Comparison of ENCODE assay signal across 8 cellular contexts in genomic region chr2:239401450-239402227, GRCh38. TPM values are rescaled to one million over a fixed set of nuclear protein-coding genes. Genes with fewer than 3 reads are reported as not detected.
DNase-seq lines count a peak whose midpoint lies in the region; ATAC-seq and TF ChIP-seq lines count a peak whose summit lies in the region.

No MANE protein-coding gene starts in this region.

- H2AFZ ChIP-seq in OCI-LY7 (ENCODE audit: low read length), result peak overlapping the region; percentile 65

- H3K9me3 ChIP-seq in OCI-LY7 (ENCODE audit: low read length) (no peaks in the 10 kb centered on the region), esophagus muscularis mucosa (no peaks in the 10 kb centered on the region)

- H3K27me3 Mint-ChIP-seq in IgD-negative memory B cell, result no peaks in the 10 kb centered on the region
- H3K27me3 Mint-ChIP-seq in activated T-cell treated with anti-CD3 and anti-CD28 coated beads, Interleukin-2, amount 50 U/mL, for 4 hours (ENCODE audit: low read depth), result no peaks in the 10 kb centered on the region

- peak overlapping the region; percentile 77 for H3K4me2 ChIP-seq in OCI-LY7 (ENCODE audit: low read length)

- peaks cover 14 to 19% (median 17%) of the 10 kb centered on the region in 3 donors for H3K4me1 Mint-ChIP-seq in IgD-negative memory B cell
- H3K4me1 Mint-ChIP-seq in activated T-cell treated with anti-CD3 and anti-CD28 coated beads, Interleukin-2, amount 50 U/mL, for 4 hours (ENCODE audit: low read depth), result peaks cover 44% of the 10 kb centered on the region

- DNase-seq in DMS79 treated with DMSO at 0.1 percent for 48 hours (lab: John Stamatoyannopoulos, UW), result peak; percentile 89
- DNase-seq in OCI-LY7 (ENCODE audit: low spot score), result peak; percentile 96
- DNase-seq in activated T-cell treated with anti-CD3 and anti-CD28 coated beads, Interleukin-2, amount 50 U/mL, for 4 hours, result peak; percentile 91
- DNase-seq in esophagus muscularis mucosa (ENCODE audit: extremely low spot score), result peak; percentile 98
- DNase-seq in myocyte (ENCODE audit: low read depth), result peak; percentile 96
- peak; percentile 81 for DNase-seq in stimulated activated CD8-positive, alpha-beta memory T cell treated with anti-CD3 and anti-CD28 coated beads, Interleukin-7, amount 100 ng/mL, for 24 hours (ENCODE audit: low read depth)

- no peaks in the 10 kb centered on the region for H3K36me3 ChIP-seq in OCI-LY7 (ENCODE audit: insufficient read depth, low read length)
- no peaks in the 10 kb centered on the region for H3K36me3 ChIP-seq in esophagus muscularis mucosa

- TF ChIP-seq CTCF in OCI-LY7 (conservative IDR thresholded peaks at IDR 0.05; ENCODE audit: low read length) (peak; percentile 23), esophagus muscularis mucosa (IDR thresholded peaks at IDR 0.05) (peak in 2 of 3 experiments; percentile 17)

- intact Hi-C loops in OCI-LY7 (cut with micrococcal nuclease; ENCODE audit: unreplicated experiment), result loop anchor here (2.0 to 5.0 kb wide), 2 partner anchors 135 to 1186 kb away; partner anchors contain the start of gene CAPN10
- intact Hi-C loops in esophagus muscularis mucosa (cut with DNase I), result loop anchor here (10.0 kb wide), 1 partner anchor 483 kb away; no protein-coding TSS in a partner anchor

- peaks cover 0 to 3% (median 1%) of the 10 kb centered on the region in 3 donors for H3K9me3 Mint-ChIP-seq in IgD-negative memory B cell
- no peaks in the 10 kb centered on the region for H3K9me3 Mint-ChIP-seq in activated T-cell treated with anti-CD3 and anti-CD28 coated beads, Interleukin-2, amount 50 U/mL, for 4 hours

- peak; percentile 56 for ATAC-seq in GM21619 (IDR thresholded peaks at IDR 0.05; ENCODE audit: unreplicated experiment)
- peak; percentile 61 for ATAC-seq in activated T-cell treated with anti-CD3 and anti-CD28 coated beads, Interleukin-2, amount 50 U/mL, for 4 hours

- 0% methylated on average over 21 of the region's 86 CpGs for WGBS in esophagus muscularis mucosa

- TSS peak; percentile 94 for BruUV-seq in OCI-LY7 (replicated peaks; lab: Mats Ljungman, UMichigan)

- peaks cover 22% of the 10 kb centered on the region; the same call in 1 of the 2 replicates for H4K20me1 ChIP-seq in OCI-LY7 (ENCODE audit: insufficient read depth, low read length)

- H3K4me3 ChIP-seq in OCI-LY7 (ENCODE audit: low read depth, low read length, poor library complexity, severe bottlenecking), result peak overlapping the region; percentile 68
- H3K4me3 ChIP-seq in esophagus muscularis mucosa, result peak overlapping the region; percentile 57 to 86 (median 76)

- peak; percentile 97 for TF ChIP-seq POLR2A in esophagus muscularis mucosa (IDR thresholded peaks at IDR 0.05; ENCODE audit: low read depth)

- H3K27ac ChIP-seq in OCI-LY7 (ENCODE audit: low read depth, low read length, poor library complexity, severe bottlenecking), result peak overlapping the region; percentile 54
- peak overlapping the region; percentile 97 to 100 (median 100) for H3K27ac ChIP-seq in esophagus muscularis mucosa (replicated peaks in 1 of 4)

- peak overlapping the region; percentile 93 to 98 (median 96) for H3K4me3 Mint-ChIP-seq in IgD-negative memory B cell
- peak overlapping the region; percentile 89 for H3K4me3 Mint-ChIP-seq in activated T-cell treated with anti-CD3 and anti-CD28 coated beads, Interleukin-2, amount 50 U/mL, for 4 hours

- no peaks in the 10 kb centered on the region for H3K36me3 Mint-ChIP-seq in IgD-negative memory B cell
- H3K36me3 Mint-ChIP-seq in activated T-cell treated with anti-CD3 and anti-CD28 coated beads, Interleukin-2, amount 50 U/mL, for 4 hours (ENCODE audit: insufficient read depth), result no peaks in the 10 kb centered on the region

- CTCF ChIA-PET in OCI-LY7 (lab: Charles Lee; ENCODE audit: unreplicated experiment), result interaction anchor here (0.7 kb wide), 1 partner anchor 135 kb away, joined by 3 read pairs; no protein-coding TSS in a partner anchor

- H3K4me1 ChIP-seq in OCI-LY7 (ENCODE audit: insufficient read depth, low read length, poor library complexity, severe bottlenecking) (peaks cover 19% of the 10 kb centered on the region), esophagus muscularis mucosa (peaks cover 28 to 44% (median 39%) of the 10 kb centered on the region in 4 donors)

- POLR2A ChIA-PET in OCI-LY7 (lab: Charles Lee), result interaction anchor here (0.6 to 1.0 kb wide), 2 partner anchors 21 to 444 kb away, joined by 4 read pairs; no protein-coding TSS in a partner anchor

- no peaks in the 10 kb centered on the region for H3K9me2 ChIP-seq in OCI-LY7 (ENCODE audit: insufficient read depth, low read length)

- H3K27ac Mint-ChIP-seq in IgD-negative memory B cell, result peak overlapping the region; percentile 99 to 100 (median 99)

- TF ChIP-seq EP300 in esophagus muscularis mucosa (IDR thresholded peaks at IDR 0.05), result no peak

- no peaks in the 10 kb centered on the region; the same call in 1 of the 2 replicates for H3K79me2 ChIP-seq in OCI-LY7 (ENCODE audit: insufficient read depth, low read depth, low read length)

- no peaks in the 10 kb centered on the region for H3K27me3 ChIP-seq in esophagus muscularis mucosa

RNA-seq across cellular contexts. Expression of gene HDAC4, which starts 0.8 kb away (rescaled TPM):
- 2.8 TPM for polyA plus RNA-seq in IgD-negative memory B cell
- 7.7 and 10.2 TPM in 2 replicates for total RNA-seq in OCI-LY7 (2014; rRNA removed; shearing (Covaris generic))
- total RNA-seq in OCI-LY7 (2022) (16.3 and 20.6 TPM in 2 replicates), esophagus muscularis mucosa (100 to 1,000 TPM in 1 of 4 donors, 10 to 100 TPM in 3; 59.4 to 119 (median 76.1) TPM), myocyte (38.5 and 78.0 TPM in 2 replicates)
- 10 to 100 TPM; 30.4 to 34.1 (median 31.9) TPM for total RNA-seq in activated T-cell treated with anti-CD3 and anti-CD28 coated beads, Interleukin-2, amount 50 U/mL, for 4 hours
- 14.7 TPM for polyA plus RNA-seq in myocyte (2012)

Comparison
In these comparisons a context has a peak if more than half of its experiments do, and no peak if none do; other contexts are left out.
1. Peak in every context shown above with its lines: DNase-seq, ATAC-seq, H3K4me3 ChIP-seq and H3K27ac ChIP-seq.